ENCODE assay signal across 1 cellular context in the genomic region with DNA sequence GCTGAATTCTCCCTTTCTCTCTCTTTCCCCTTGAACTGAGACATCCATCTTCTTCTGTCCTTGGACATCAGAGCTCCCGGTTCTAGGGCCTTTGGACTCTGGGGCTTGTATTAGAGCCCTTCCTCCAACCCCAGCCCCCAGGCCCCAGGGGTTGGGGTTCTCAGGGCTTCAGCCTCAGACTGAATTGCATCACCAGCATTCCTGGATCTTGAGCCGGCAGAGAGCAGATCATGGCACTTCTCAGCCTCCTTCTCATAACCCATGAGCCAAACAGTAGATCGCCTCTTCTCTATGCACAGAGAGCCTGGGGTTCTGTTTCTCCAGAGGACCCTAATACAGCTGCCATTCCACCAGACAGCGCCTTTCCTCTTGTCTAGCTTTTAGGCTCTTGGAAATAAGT.
TF ChIP-seq lines count a peak whose summit lies in the region.

No MANE protein-coding gene starts in this region.

TF ChIP-seq in H1, 55 proteins besides CTCF, POLR2A, EP300 and RAD21:
- 0 out of 2 replicates have a peak, but pooled peaks have one; percentile 44 for TF ChIP-seq CEBPB (IDR thresholded peaks at IDR 0.05; ENCODE audit: low read depth, low read length)
- TF ChIP-seq TAF7 (optimal IDR thresholded peaks at IDR 0.05; ENCODE audit: borderline replicate concordance, low read depth, low read length) = no peak
